In genomic region chr7:135263321-135263970, GRCh38 we compare ENCODE assay signal across 1 cellular context.
TF ChIP-seq lines count a peak whose summit lies in the region.

No MANE protein-coding gene starts in this region.

TF ChIP-seq in IMR-90, 13 proteins besides CTCF, POLR2A, EP300 and RAD21:
- TF ChIP-seq SMC3 (IDR thresholded peaks at IDR 0.05; ENCODE audit: low read depth, low read length), result no peak
- no peak for TF ChIP-seq CHD1 (IDR thresholded peaks at IDR 0.05; ENCODE audit: low read depth, low read length)
- no peak for TF ChIP-seq BHLHE40 (IDR thresholded peaks at IDR 0.05; ENCODE audit: low read depth, low read length)
- TF ChIP-seq ELK1 (IDR thresholded peaks at IDR 0.05; ENCODE audit: borderline replicate concordance, low read depth, low read length), result no peak
